Comparison of ENCODE assay signal across 8 cellular contexts in genomic region chr5:128506643-128507042, GRCh38. TPM values are rescaled to one million over a fixed set of nuclear protein-coding genes. Genes with fewer than 3 reads are reported as not detected.
"Had no signal": no experiment of that assay in that cellular context is flagged by ENCODE, and none has a peak within 500 bp of the region (broad histone marks: within the 10 kb centered on the region; RNA-seq: fewer than 3 reads in every experiment).

No MANE protein-coding gene starts in this region.

- H2AFZ ChIP-seq: GM23338 had no signal

- FAIRE-seq: H1, H54 had no signal

- H3K4me2 ChIP-seq: GM23338 had no signal

- H3K27ac ChIP-seq: HL-60 had no signal

- DNase-seq: H9, HCEC 1CT, KG1 had no signal

- ATAC-seq: GM23338 had no signal

- H3K4me3 ChIP-seq: GM23338 had no signal

RNA-seq across cellular contexts. Expression of gene FBN2, which starts 31.4 kb away (rescaled TPM):
- polyA plus RNA-seq: IgD-negative memory B cell had no signal
